ENCODE assay signal across 16 cellular contexts in genomic region chr11:6406370-6406769, GRCh38. TPM values are rescaled to one million over a fixed set of nuclear protein-coding genes. Genes with fewer than 3 reads are reported as not detected.
DNase-seq lines count a peak whose midpoint lies in the region; ATAC-seq and TF ChIP-seq lines count a peak whose summit lies in the region.
"Had no signal": no experiment of that assay in that cellular context is flagged by ENCODE, and none has a peak within 500 bp of the region (broad histone marks: within the 10 kb centered on the region; RNA-seq: fewer than 3 reads in every experiment).

No MANE protein-coding gene starts in this region.

- H3K27me3 ChIP-seq in dorsolateral prefrontal cortex (no peaks in the 10 kb centered on the region), ascending aorta (no peaks in the 10 kb centered on the region)
- H3K27me3 ChIP-seq: breast epithelium, Peyer's patch had no signal

- no peaks in the 10 kb centered on the region for H3K9me3 ChIP-seq in ascending aorta
- H3K9me3 ChIP-seq: breast epithelium, HAP-1, Peyer's patch had no signal

- H3K27me3 Mint-ChIP-seq in activated T-cell treated with anti-CD3 and anti-CD28 coated beads, Interleukin-2, amount 50 U/mL, for 24 hours = no peaks in the 10 kb centered on the region
- H3K27me3 Mint-ChIP-seq in T-cell = no peaks in the 10 kb centered on the region
- H3K27me3 Mint-ChIP-seq: memory B cell had no signal

- peaks cover 80% of the 10 kb centered on the region for H3K4me1 Mint-ChIP-seq in activated T-cell treated with anti-CD3 and anti-CD28 coated beads, Interleukin-2, amount 50 U/mL, for 24 hours (ENCODE audit: low read depth)
- peaks cover 76 to 87% (median 83%) of the 10 kb centered on the region in 3 donors for H3K4me1 Mint-ChIP-seq in T-cell

- POLR2A ChIA-PET in T-cell (lab: Charles Lee) = interaction anchor here in 1 of 2 donors (0.5 to 1.4 kb wide), 3 partner anchors 13 to 87 kb away, joined by 3 to 7 read pairs (median 3); no protein-coding TSS in a partner anchor

- DNase-seq in activated T-cell treated with anti-CD3 and anti-CD28 coated beads, Interleukin-2, amount 50 U/mL, for 24 hours = no peak
- no peak for DNase-seq in activated T-cell treated with anti-CD3 and anti-CD28 coated beads for 4 hours
- no peak for DNase-seq in T-cell
- DNase-seq in dorsolateral prefrontal cortex = no peak
- DNase-seq in substantia nigra (lab: John Stamatoyannopoulos, UW) = no peak
- no peak for DNase-seq in ascending aorta (ENCODE audit: low spot score in 2 of 2)
- DNase-seq: activated CD4-positive, CD25-positive, alpha-beta regulatory T cell treated with anti-CD3 and anti-CD28 coated beads, Interleukin-2, amount 50 U/mL, for 72 hours; Peyer's patch had no signal

- H3K9me3 Mint-ChIP-seq in activated T-cell treated with anti-CD3 and anti-CD28 coated beads, Interleukin-2, amount 50 U/mL, for 24 hours = no peaks in the 10 kb centered on the region
- no peaks in the 10 kb centered on the region for H3K9me3 Mint-ChIP-seq in T-cell
- H3K9me3 Mint-ChIP-seq: activated T-helper 2 cell treated with anti-CD3 and anti-CD28 coated beads, Interferon-gamma antibody, Interleukin-2, Interleukin-4, amounts not matched to agents 10 μg/mL and 5 μg/mL and 100 μg/mL, durations not matched to agents 14 hours and 24 hours and 36 hours; memory B cell had no signal

- CTCF ChIA-PET in T-cell (lab: Charles Lee) = interaction anchor here (0.6 to 2.8 kb wide), 4 partner anchors 13 to 48 kb away, joined by 4 to 8 read pairs (median 6); partner anchors contain the start of gene APBB1 (in 1 of the 2)

- no peak overlapping the region for H3K4me3 Mint-ChIP-seq in activated T-cell treated with anti-CD3 and anti-CD28 coated beads, Interleukin-2, amount 50 U/mL, for 24 hours
- H3K4me3 Mint-ChIP-seq in T-cell = peak overlapping the region; percentile 11 to 92 (median 28)
- H3K4me3 Mint-ChIP-seq: memory B cell had no signal

- ATAC-seq in T-cell (replicated peaks in 1 of 4) (no peak), GM21737 (IDR thresholded peaks at IDR 0.05; ENCODE audit: unreplicated experiment) (no peak), GM18511 (IDR thresholded peaks at IDR 0.05; ENCODE audit: unreplicated experiment) (no peak)

- H3K36me3 Mint-ChIP-seq in activated T-cell treated with anti-CD3 and anti-CD28 coated beads, Interleukin-2, amount 50 U/mL, for 24 hours (ENCODE audit: low read depth) = peaks cover 34% of the 10 kb centered on the region
- H3K36me3 Mint-ChIP-seq in T-cell = peaks cover 20% of the 10 kb centered on the region

- intact Hi-C loops in dorsolateral prefrontal cortex (cut with DNase I) (no loop called here), ascending aorta (cut with DNase I) (no loop called here)

- peak overlapping the region in 57 of 59 donors; percentile 15 to 100 (median 87) for H3K27ac ChIP-seq in dorsolateral prefrontal cortex
- H3K27ac ChIP-seq in substantia nigra (ENCODE audit: low read depth, low read length, poor library complexity, severe bottlenecking) = peak overlapping the region; percentile 87
- H3K27ac ChIP-seq in ascending aorta = no peak overlapping the region
- H3K27ac ChIP-seq: breast epithelium, Peyer's patch, skin epidermis had no signal

- H3K4me3 ChIP-seq in dorsolateral prefrontal cortex (peak overlapping the region in 22 of 59 donors; percentile 2 to 68 (median 52)), ascending aorta (no peak overlapping the region)
- H3K4me3 ChIP-seq: breast epithelium, HAP-1, Peyer's patch, skin epidermis had no signal

- peaks cover 0 to 3% of the 10 kb centered on the region in 2 donors for H3K4me1 ChIP-seq in ascending aorta
- H3K4me1 ChIP-seq: breast epithelium, HAP-1 had no signal

- peak overlapping the region; percentile 58 for H3K27ac Mint-ChIP-seq in activated T-cell treated with anti-CD3 and anti-CD28 coated beads, Interleukin-2, amount 50 U/mL, for 24 hours
- H3K27ac Mint-ChIP-seq in T-cell = peak overlapping the region; percentile 87 to 99
- H3K27ac Mint-ChIP-seq: memory B cell had no signal

- no peak for TF ChIP-seq CTCF in dorsolateral prefrontal cortex (IDR thresholded peaks at IDR 0.05 in 54 of 56, conservative IDR thresholded peaks at IDR 0.05 in 2 of 56; ENCODE audit: low read depth in 1 of 56, partially characterized antibody in 56 of 56)
- TF ChIP-seq CTCF in ascending aorta (IDR thresholded peaks at IDR 0.05) = no peak

- peaks cover 36 to 50% of the 10 kb centered on the region in 2 donors for H3K36me3 ChIP-seq in ascending aorta
- H3K36me3 ChIP-seq: breast epithelium, Peyer's patch had no signal

RNA-seq across cellular contexts. Expression of gene APBB1, which starts 12.5 kb away (rescaled TPM):
- total RNA-seq in T-cell (100 to 1,000 TPM in 3 of 5 donors, 10 to 100 TPM in 2; 71.3 to 152 (median 106) TPM), dorsolateral prefrontal cortex (100 to 1,000 TPM; 235 to 475 (median 368) TPM), ascending aorta (29.2 TPM)

RNA-seq across cellular contexts. Expression of gene SMPD1, which starts 16.1 kb away (rescaled TPM):
- total RNA-seq in T-cell (10 to 100 TPM; 33.5 to 58.3 (median 38.3) TPM), dorsolateral prefrontal cortex (10 to 100 TPM; 37.6 to 97.6 (median 53.8) TPM), ascending aorta (48.6 TPM)

RNA-seq across cellular contexts. Expression of gene HPX, which starts 34.4 kb away (rescaled TPM):
- total RNA-seq in T-cell (1 to 10 TPM; 1.2 to 5.5 (median 2.5) TPM), dorsolateral prefrontal cortex (10 to 100 TPM in 1 of 120 experiments, 1 to 10 TPM in 102, under 1 TPM in 13, not detected in 4; 0.59 to 18.6 (median 2.3) TPM), ascending aorta (16.8 TPM)
- total RNA-seq: myocyte had no signal

Comparison
In these comparisons a context has a peak if more than half of its experiments do, and no peak if none do; other contexts are left out.
1. H3K27ac ChIP-seq: peak in dorsolateral prefrontal cortex (57 of 59) and substantia nigra (single experiment); none in ascending aorta (0 of 2).